ENCODE assay signal across 1 cellular context in the genomic region with DNA sequence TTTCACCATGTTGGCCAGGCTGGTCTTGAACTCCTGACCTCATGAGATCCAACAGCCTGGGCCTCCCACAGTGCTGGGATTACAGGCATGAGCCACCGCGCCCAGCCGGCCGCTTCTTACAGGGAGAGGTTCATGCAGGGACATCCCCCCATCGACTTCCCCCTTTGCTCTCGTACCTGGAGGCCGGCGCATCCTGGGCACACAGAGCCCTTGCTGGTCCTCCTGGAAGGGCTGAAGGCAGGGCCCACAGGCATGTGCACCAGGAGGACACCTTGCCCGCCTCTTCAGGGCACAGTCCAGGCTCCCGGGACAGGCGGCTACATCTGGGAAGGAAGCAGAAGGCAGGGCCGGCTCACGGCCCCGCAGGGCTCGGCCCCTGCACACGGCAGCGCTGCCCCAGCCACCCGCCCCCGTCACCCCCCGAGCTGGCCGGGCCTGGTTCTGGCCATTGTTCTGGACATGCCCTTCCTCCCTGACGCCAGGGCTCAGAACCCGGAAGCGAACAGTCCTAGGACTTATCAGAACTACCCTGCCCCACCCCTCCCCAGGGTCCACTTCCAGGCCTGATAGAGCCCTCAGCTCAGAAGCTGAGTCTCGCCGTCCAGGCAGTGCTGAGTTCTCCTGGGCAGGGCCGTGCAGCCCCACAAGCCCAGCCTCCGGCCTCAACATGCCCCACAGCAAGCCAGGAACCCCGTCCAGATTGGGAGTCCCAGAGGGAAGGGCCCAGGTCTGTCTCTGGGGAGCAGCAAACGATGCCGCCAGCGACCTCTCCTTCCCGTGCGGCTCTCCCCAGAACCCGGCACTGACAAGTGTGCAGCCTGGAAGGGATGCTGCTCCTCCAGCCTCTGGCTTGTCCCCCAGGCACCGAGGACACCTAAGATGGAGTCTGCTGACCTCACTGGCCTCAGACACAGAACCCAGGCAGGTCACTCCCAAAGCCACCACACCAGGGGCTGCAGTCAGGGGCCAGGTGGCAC.
TF ChIP-seq lines count a peak whose summit lies in the region.

No MANE protein-coding gene starts in this region.

TF ChIP-seq in neural cell, 6 proteins besides CTCF, POLR2A, EP300 and RAD21 (continued from another document):
- TF ChIP-seq, protein P1, sequence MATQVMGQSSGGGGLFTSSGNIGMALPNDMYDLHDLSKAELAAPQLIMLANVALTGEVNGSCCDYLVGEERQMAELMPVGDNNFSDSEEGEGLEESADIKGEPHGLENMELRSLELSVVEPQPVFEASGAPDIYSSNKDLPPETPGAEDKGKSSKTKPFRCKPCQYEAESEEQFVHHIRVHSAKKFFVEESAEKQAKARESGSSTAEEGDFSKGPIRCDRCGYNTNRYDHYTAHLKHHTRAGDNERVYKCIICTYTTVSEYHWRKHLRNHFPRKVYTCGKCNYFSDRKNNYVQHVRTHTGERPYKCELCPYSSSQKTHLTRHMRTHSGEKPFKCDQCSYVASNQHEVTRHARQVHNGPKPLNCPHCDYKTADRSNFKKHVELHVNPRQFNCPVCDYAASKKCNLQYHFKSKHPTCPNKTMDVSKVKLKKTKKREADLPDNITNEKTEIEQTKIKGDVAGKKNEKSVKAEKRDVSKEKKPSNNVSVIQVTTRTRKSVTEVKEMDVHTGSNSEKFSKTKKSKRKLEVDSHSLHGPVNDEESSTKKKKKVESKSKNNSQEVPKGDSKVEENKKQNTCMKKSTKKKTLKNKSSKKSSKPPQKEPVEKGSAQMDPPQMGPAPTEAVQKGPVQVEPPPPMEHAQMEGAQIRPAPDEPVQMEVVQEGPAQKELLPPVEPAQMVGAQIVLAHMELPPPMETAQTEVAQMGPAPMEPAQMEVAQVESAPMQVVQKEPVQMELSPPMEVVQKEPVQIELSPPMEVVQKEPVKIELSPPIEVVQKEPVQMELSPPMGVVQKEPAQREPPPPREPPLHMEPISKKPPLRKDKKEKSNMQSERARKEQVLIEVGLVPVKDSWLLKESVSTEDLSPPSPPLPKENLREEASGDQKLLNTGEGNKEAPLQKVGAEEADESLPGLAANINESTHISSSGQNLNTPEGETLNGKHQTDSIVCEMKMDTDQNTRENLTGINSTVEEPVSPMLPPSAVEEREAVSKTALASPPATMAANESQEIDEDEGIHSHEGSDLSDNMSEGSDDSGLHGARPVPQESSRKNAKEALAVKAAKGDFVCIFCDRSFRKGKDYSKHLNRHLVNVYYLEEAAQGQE (IDR thresholded peaks at IDR 0.05; ENCODE audit: borderline replicate concordance): no peak
- no peak for TF ChIP-seq SMC3 (conservative IDR thresholded peaks at IDR 0.05; ENCODE audit: poor library complexity)
- no peak for TF ChIP-seq MXI1 (conservative IDR thresholded peaks at IDR 0.05; ENCODE audit: poor library complexity, severe bottlenecking)
- no peak for TF ChIP-seq POLR2AphosphoS5 (IDR thresholded peaks at IDR 0.05)
- TF ChIP-seq TAF1 (IDR thresholded peaks at IDR 0.05; ENCODE audit: low read depth): no peak
